7 cellular contexts compared by ENCODE assay signal in the genomic region with DNA sequence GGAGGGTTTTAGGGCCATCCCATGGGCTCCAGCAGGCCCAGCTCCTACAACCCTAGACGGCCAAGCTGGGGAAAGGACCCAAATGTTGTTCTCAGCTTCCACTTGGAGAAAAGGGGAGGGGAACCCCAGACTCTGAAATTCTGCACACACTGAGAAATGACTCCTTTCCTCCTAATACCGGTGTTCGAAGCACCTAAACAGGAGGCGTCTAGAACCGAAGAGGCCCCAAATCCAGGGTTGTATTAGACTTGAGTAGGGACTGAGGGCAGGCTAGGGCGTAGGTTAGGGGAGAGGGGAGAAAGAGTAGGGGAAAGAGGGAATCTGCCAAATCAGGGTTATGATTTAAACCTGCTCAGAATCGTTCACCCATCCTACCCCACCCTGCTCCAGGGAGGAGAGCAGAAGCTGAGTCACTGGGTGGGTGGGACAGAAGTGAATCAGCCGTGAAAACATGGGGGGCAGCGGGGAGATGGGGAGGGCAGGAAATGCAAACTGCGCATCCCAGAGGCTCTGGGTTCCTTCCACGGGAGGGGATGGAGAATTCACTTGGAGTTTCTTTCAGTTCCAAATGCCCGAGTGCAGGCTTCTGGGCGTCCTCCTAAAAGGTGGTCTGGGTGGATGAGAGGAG. TPM values are rescaled to one million over a fixed set of nuclear protein-coding genes. Genes with fewer than 3 reads are reported as not detected.
A peak's percentile ranks its signal among the peaks of the same experiment; 100 is the strongest.
DNase-seq lines count a peak whose midpoint lies in the region; ATAC-seq and TF ChIP-seq lines count a peak whose summit lies in the region.

No MANE protein-coding gene starts in this region.

- H3K27me3 ChIP-seq in esophagus muscularis mucosa: no peaks in the 10 kb centered on the region
- peaks cover 38% of the 10 kb centered on the region for H3K27me3 ChIP-seq in neural cell (ENCODE audit: insufficient read depth, low read depth, low read length)

- 33% methylated on average over 13 of the region's 13 CpGs for WGBS in esophagus muscularis mucosa

- H3K36me3 Mint-ChIP-seq in activated CD4-positive, alpha-beta memory T cell treated with anti-CD3 and anti-CD28 coated beads, Interleukin-2, amount 10 ng/mL, durations not matched to agents 7 days and 5 days (ENCODE audit: low read depth): no peaks in the 10 kb centered on the region

- peaks cover 15% of the 10 kb centered on the region for H3K27me3 Mint-ChIP-seq in activated CD4-positive, alpha-beta memory T cell treated with anti-CD3 and anti-CD28 coated beads, Interleukin-2, amount 10 ng/mL, durations not matched to agents 7 days and 5 days

- no peaks in the 10 kb centered on the region for H3K79me2 ChIP-seq in neural cell (replicated peaks; ENCODE audit: insufficient read depth, low read length)

- no peaks in the 10 kb centered on the region for H3F3A ChIP-seq in neural cell (ENCODE audit: insufficient read depth, low read length, poor library complexity, severe bottlenecking)

- no peak for ATAC-seq in HG03457 (IDR thresholded peaks at IDR 0.05; ENCODE audit: unreplicated experiment)

- H3K4me3 ChIP-seq in HFF-Myc (replicated peaks; ENCODE audit: low read depth, low read length): peak overlapping the region; percentile 52
- H3K4me3 ChIP-seq in esophagus muscularis mucosa: peak overlapping the region; percentile 69 to 78 (median 71)
- peak overlapping the region; percentile 66 for H3K4me3 ChIP-seq in neural cell (ENCODE audit: low read length)

- peak overlapping the region; percentile 71 for H3K4me3 Mint-ChIP-seq in activated CD4-positive, alpha-beta memory T cell treated with anti-CD3 and anti-CD28 coated beads, Interleukin-2, amount 10 ng/mL, durations not matched to agents 7 days and 5 days

- H3K9me3 ChIP-seq in esophagus muscularis mucosa (no peaks in the 10 kb centered on the region), neural cell (ENCODE audit: low read length) (no peaks in the 10 kb centered on the region)

- H3K9me3 Mint-ChIP-seq in activated CD4-positive, alpha-beta memory T cell treated with anti-CD3 and anti-CD28 coated beads, Interleukin-2, amount 10 ng/mL, durations not matched to agents 7 days and 5 days: no peaks in the 10 kb centered on the region

- CTCF ChIA-PET in activated CD4-positive, alpha-beta memory T cell treated with anti-CD3 and anti-CD28 coated beads, Interleukin-2, amount 10 ng/mL, durations not matched to agents 7 days and 5 days (lab: Charles Lee): interaction anchor here (0.6 to 10.6 kb wide), 22 partner anchors 10 to 371 kb away, joined by 3 to 236 read pairs (median 4); partner anchors contain the start of genes AAAS and SPRYD3

- POLR2A ChIA-PET in activated CD4-positive, alpha-beta memory T cell treated with anti-CD3 and anti-CD28 coated beads, Interleukin-2, amount 10 ng/mL, durations not matched to agents 7 days and 5 days (lab: Charles Lee): interaction anchor here (0.6 to 4.5 kb wide), 12 partner anchors 15 to 227 kb away, joined by 3 to 45 read pairs (median 3); partner anchors contain the start of genes AAAS and SPRYD3

- intact Hi-C loops in esophagus muscularis mucosa (cut with DNase I): no loop called here

- no peak overlapping the region for H3K4me2 ChIP-seq in neural cell (ENCODE audit: low read length)

- no peaks in the 10 kb centered on the region for H3K9me2 ChIP-seq in neural cell (ENCODE audit: insufficient read depth, low read length)

- H3K27ac Mint-ChIP-seq in activated CD4-positive, alpha-beta memory T cell treated with anti-CD3 and anti-CD28 coated beads, Interleukin-2, amount 10 ng/mL, durations not matched to agents 7 days and 5 days: peak overlapping the region; percentile 69

- H4K20me1 ChIP-seq in neural cell (ENCODE audit: insufficient read depth): no peaks in the 10 kb centered on the region

- no peak overlapping the region for H3K9ac ChIP-seq in neural cell (ENCODE audit: low read length)

- peak overlapping the region; percentile 87 to 96 (median 91) for H3K27ac ChIP-seq in esophagus muscularis mucosa (replicated peaks in 1 of 4)
- no peak overlapping the region for H3K27ac ChIP-seq in neural cell (ENCODE audit: low read length)

- TF ChIP-seq RAD21 in neural cell (conservative IDR thresholded peaks at IDR 0.05): no peak

- peaks cover 50% of the 10 kb centered on the region for H3K4me1 Mint-ChIP-seq in activated CD4-positive, alpha-beta memory T cell treated with anti-CD3 and anti-CD28 coated beads, Interleukin-2, amount 10 ng/mL, durations not matched to agents 7 days and 5 days

- no peak for TF ChIP-seq POLR2A in esophagus muscularis mucosa (IDR thresholded peaks at IDR 0.05; ENCODE audit: low read depth)

- H3K36me3 ChIP-seq in esophagus muscularis mucosa: peaks cover 8 to 24% (median 19%) of the 10 kb centered on the region in 4 donors
- H3K36me3 ChIP-seq in neural cell (ENCODE audit: insufficient read depth, low read length): no peaks in the 10 kb centered on the region

- TF ChIP-seq CTCF in HFF-Myc (IDR thresholded peaks at IDR 0.05; ENCODE audit: low read depth, low read length, missing control alignments) (no peak), esophagus muscularis mucosa (IDR thresholded peaks at IDR 0.05) (no peak), neural cell (IDR thresholded peaks at IDR 0.05; ENCODE audit: poor library complexity, severe bottlenecking) (no peak)

- no peak for TF ChIP-seq EP300 in esophagus muscularis mucosa (IDR thresholded peaks at IDR 0.05)
- no peak for TF ChIP-seq EP300 in neural cell (conservative IDR thresholded peaks at IDR 0.05; ENCODE audit: poor library complexity, severe bottlenecking)

- no peak overlapping the region for H2AFZ ChIP-seq in neural cell (ENCODE audit: low read depth, low read length)

- DNase-seq in HFF-Myc (ENCODE audit: extremely low read depth, low read depth): no peak
- no peak for DNase-seq in activated CD4-positive, alpha-beta memory T cell treated with anti-CD3 and anti-CD28 coated beads, Interleukin-2, amount 10 ng/mL, durations not matched to agents 7 days and 5 days
- DNase-seq in esophagus muscularis mucosa (ENCODE audit: extremely low spot score): no peak
- DNase-seq in GM19238 (ENCODE audit: insufficient read length, low spot score): no peak
- DNase-seq in effector CD8-positive, alpha-beta T cell (lab: John Stamatoyannopoulos, UW): no peak

- peaks cover 32 to 65% (median 52%) of the 10 kb centered on the region in 4 donors for H3K4me1 ChIP-seq in esophagus muscularis mucosa

TF ChIP-seq in neural cell, 6 proteins besides CTCF, POLR2A, EP300 and RAD21:
- TF ChIP-seq MXI1 (conservative IDR thresholded peaks at IDR 0.05; ENCODE audit: poor library complexity, severe bottlenecking): no peak
- no peak for TF ChIP-seq POLR2AphosphoS5 (IDR thresholded peaks at IDR 0.05)
- no peak for TF ChIP-seq TAF1 (IDR thresholded peaks at IDR 0.05; ENCODE audit: low read depth)
- no peak for TF ChIP-seq SMC3 (conservative IDR thresholded peaks at IDR 0.05; ENCODE audit: poor library complexity)
- TF ChIP-seq, protein P1, sequence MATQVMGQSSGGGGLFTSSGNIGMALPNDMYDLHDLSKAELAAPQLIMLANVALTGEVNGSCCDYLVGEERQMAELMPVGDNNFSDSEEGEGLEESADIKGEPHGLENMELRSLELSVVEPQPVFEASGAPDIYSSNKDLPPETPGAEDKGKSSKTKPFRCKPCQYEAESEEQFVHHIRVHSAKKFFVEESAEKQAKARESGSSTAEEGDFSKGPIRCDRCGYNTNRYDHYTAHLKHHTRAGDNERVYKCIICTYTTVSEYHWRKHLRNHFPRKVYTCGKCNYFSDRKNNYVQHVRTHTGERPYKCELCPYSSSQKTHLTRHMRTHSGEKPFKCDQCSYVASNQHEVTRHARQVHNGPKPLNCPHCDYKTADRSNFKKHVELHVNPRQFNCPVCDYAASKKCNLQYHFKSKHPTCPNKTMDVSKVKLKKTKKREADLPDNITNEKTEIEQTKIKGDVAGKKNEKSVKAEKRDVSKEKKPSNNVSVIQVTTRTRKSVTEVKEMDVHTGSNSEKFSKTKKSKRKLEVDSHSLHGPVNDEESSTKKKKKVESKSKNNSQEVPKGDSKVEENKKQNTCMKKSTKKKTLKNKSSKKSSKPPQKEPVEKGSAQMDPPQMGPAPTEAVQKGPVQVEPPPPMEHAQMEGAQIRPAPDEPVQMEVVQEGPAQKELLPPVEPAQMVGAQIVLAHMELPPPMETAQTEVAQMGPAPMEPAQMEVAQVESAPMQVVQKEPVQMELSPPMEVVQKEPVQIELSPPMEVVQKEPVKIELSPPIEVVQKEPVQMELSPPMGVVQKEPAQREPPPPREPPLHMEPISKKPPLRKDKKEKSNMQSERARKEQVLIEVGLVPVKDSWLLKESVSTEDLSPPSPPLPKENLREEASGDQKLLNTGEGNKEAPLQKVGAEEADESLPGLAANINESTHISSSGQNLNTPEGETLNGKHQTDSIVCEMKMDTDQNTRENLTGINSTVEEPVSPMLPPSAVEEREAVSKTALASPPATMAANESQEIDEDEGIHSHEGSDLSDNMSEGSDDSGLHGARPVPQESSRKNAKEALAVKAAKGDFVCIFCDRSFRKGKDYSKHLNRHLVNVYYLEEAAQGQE (IDR thresholded peaks at IDR 0.05; ENCODE audit: borderline replicate concordance): no peak
- no peak for TF ChIP-seq EZH2 (IDR thresholded peaks at IDR 0.05; ENCODE audit: borderline replicate concordance, insufficient read depth, low read length, poor library complexity, severe bottlenecking)

RNA-seq across cellular contexts. Expression of gene IGFBP6, which starts 1.0 kb away (rescaled TPM):
- 1 to 10 TPM in 1 of 2 experiments, under 1 TPM in 1; 0.38 to 1.2 TPM for total RNA-seq in activated CD4-positive, alpha-beta memory T cell treated with anti-CD3 and anti-CD28 coated beads, Interleukin-2, amount 10 ng/mL, durations not matched to agents 7 days and 5 days
- total RNA-seq in esophagus muscularis mucosa: 1,000 to 10,000 TPM in 1 of 4 donors, 100 to 1,000 TPM in 3; 626 to 1,141 (median 795) TPM
- polyA plus RNA-seq in neural cell: 0.26 TPM in 1 of 2 replicates, not detected in the other
- not detected in 2 replicates for polyA minus RNA-seq in neural cell

RNA-seq across cellular contexts. Expression of gene SOAT2, which starts 4.8 kb away (rescaled TPM):
- 1 to 10 TPM; 1.4 to 1.5 TPM for total RNA-seq in activated CD4-positive, alpha-beta memory T cell treated with anti-CD3 and anti-CD28 coated beads, Interleukin-2, amount 10 ng/mL, durations not matched to agents 7 days and 5 days
- total RNA-seq in esophagus muscularis mucosa: not detected
- not detected in 2 replicates for polyA plus RNA-seq in neural cell
- polyA minus RNA-seq in neural cell: not detected in 2 replicates

RNA-seq across cellular contexts. Expression of gene SPRYD3, which starts 19.3 kb away (rescaled TPM):
- total RNA-seq in activated CD4-positive, alpha-beta memory T cell treated with anti-CD3 and anti-CD28 coated beads, Interleukin-2, amount 10 ng/mL, durations not matched to agents 7 days and 5 days: 10 to 100 TPM; 31.2 to 31.3 TPM
- 100 to 1,000 TPM in 2 of 4 donors, 10 to 100 TPM in 2; 79.7 to 125 (median 99.1) TPM for total RNA-seq in esophagus muscularis mucosa
- polyA plus RNA-seq in neural cell: 20.8 and 21.0 TPM in 2 replicates
- 31.4 and 34.6 TPM in 2 replicates for polyA minus RNA-seq in neural cell

RNA-seq across cellular contexts. Expression of gene TNS2, which starts 48.6 kb away (rescaled TPM):
- total RNA-seq in activated CD4-positive, alpha-beta memory T cell treated with anti-CD3 and anti-CD28 coated beads, Interleukin-2, amount 10 ng/mL, durations not matched to agents 7 days and 5 days: under 1 TPM; 0.78 to 0.83 TPM
- total RNA-seq in esophagus muscularis mucosa: 100 to 1,000 TPM; 173 to 226 (median 202) TPM
- 4.2 and 7.9 TPM in 2 replicates for polyA plus RNA-seq in neural cell
- 5.2 and 7.5 TPM in 2 replicates for polyA minus RNA-seq in neural cell

Comparison
In these comparisons a context has a peak if more than half of its experiments do, and no peak if none do; other contexts are left out.
1. RNA of gene IGFBP6, which starts 1.0 kb away (total RNA-seq): 626 to 1,141 TPM in esophagus muscularis mucosa; 0.38 to 1.2 TPM in activated CD4-positive, alpha-beta memory T cell treated with anti-CD3 and anti-CD28 coated beads, Interleukin-2, amount 10 ng/mL, durations not matched to agents 7 days and 5 days; every median in the first group is over 100 times any median in the second.
2. Peak in every context shown above with its lines, with median percentiles within 50 percentile points of each other: H3K4me3 ChIP-seq.